In the genomic region with DNA sequence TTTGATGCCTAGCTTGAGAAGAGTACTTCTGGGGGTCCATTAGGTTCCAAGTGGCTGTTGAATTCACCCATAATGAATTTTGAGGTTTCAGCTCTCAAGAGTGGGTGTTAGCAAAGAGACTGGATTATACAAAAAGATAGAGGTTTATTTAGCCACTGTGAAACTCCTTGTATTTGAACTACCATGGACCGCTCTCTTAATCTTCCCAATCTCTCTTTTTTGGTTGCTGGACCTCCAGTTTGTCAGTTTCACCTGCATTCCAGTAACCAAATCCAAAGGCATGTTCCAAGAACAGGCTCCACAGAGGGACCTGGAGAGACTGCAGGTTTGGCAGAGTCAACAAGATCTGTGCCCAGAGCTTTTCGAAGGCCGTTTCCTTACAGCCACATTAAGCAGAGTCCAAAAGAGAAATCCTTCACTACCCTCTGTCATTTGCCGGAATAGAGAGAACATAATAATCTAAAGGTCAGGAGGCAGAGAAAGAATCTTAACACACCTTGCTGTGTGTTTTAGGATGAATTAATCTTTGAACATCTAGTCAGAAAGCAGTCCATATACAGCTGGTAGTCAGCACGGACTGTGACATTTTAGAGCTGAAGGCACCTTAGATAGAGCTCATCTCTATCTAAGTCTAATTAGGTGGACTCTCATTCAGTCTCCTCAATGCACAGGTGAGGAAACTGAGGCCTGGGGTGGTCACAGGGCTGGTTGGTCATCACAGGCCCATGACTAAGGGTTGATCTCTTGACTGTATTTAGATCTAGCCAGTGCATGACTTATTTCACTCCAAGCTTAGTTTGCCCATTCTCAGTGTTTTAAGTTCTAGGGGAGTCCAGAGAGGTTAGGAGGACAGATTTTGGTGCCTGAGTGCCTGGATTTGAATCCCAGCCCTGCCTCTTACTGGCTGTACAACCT, we compare ENCODE assay signal across 8 cellular contexts. TPM values are rescaled to one million over a fixed set of nuclear protein-coding genes. Genes with fewer than 3 reads are reported as not detected.
DNase-seq lines count a peak whose midpoint lies in the region; ATAC-seq and TF ChIP-seq lines count a peak whose summit lies in the region.

No MANE protein-coding gene starts in this region.

- peak overlapping the region; percentile 93 for H3K4me2 ChIP-seq in smooth muscle cell

- H3K9me3 ChIP-seq in HEK293 (ENCODE audit: control insufficient read depth, insufficient read depth, low read depth, low read length) (no peaks in the 10 kb centered on the region), SJCRH30 (replicated peaks) (no peaks in the 10 kb centered on the region), smooth muscle cell (replicated peaks; ENCODE audit: low read depth) (no peaks in the 10 kb centered on the region)

- H3K36me3 ChIP-seq in HEK293 (ENCODE audit: control insufficient read depth in 2 of 2, insufficient read depth in 1 of 2, low read length in 2 of 2) (no peaks in the 10 kb centered on the region), SJCRH30 (peaks cover 4% of the 10 kb centered on the region; the same call in 1 of the 2 replicates), smooth muscle cell (ENCODE audit: low read depth) (no peaks in the 10 kb centered on the region)

- 97% methylated on average over 5 of the region's 5 CpGs for WGBS in smooth muscle cell (ENCODE audit: low lambda C conversion rate)

- H3K4me3 ChIP-seq in HEK293 (ENCODE audit: low read depth, low read length) = peak overlapping the region; percentile 90
- H3K4me3 ChIP-seq in SJCRH30 = peak overlapping the region; percentile 82
- peak overlapping the region; percentile 84 for H3K4me3 ChIP-seq in fibroblast of mammary gland (ENCODE audit: control insufficient read depth, low read depth, low read length)
- peak overlapping the region; percentile 89 for H3K4me3 ChIP-seq in smooth muscle cell

- H3K27ac ChIP-seq in HEK293 (ENCODE audit: extremely low read depth, low read depth, low read length) = no peak overlapping the region
- H3K27ac ChIP-seq in SJCRH30 = no peak overlapping the region
- H3K27ac ChIP-seq in smooth muscle cell (ENCODE audit: low read depth) = no peak overlapping the region

- no peak overlapping the region for H2AFZ ChIP-seq in smooth muscle cell (ENCODE audit: low read depth)

- TF ChIP-seq CTCF in HEK293 (tag by site-specific recombination; IDR thresholded peaks at IDR 0.05) = no peak
- TF ChIP-seq CTCF in fibroblast of mammary gland (conservative IDR thresholded peaks at IDR 0.05; ENCODE audit: control insufficient read depth, insufficient read depth, low read depth, low read length) = no peak
- TF ChIP-seq CTCF in smooth muscle cell (IDR thresholded peaks at IDR 0.05; ENCODE audit: borderline replicate concordance, insufficient read depth, poor library complexity, severe bottlenecking) = no peak

- no peak for ATAC-seq in GM21737 (IDR thresholded peaks at IDR 0.05; ENCODE audit: unreplicated experiment)

- H3K4me1 ChIP-seq in HEK293 (ENCODE audit: control insufficient read depth, insufficient read depth, low read length) (peaks cover 28% of the 10 kb centered on the region), SJCRH30 (peaks cover 22% of the 10 kb centered on the region), smooth muscle cell (ENCODE audit: low read depth) (peaks cover 12% of the 10 kb centered on the region)

- H3F3A ChIP-seq in smooth muscle cell (ENCODE audit: low read depth) = peaks cover 13% of the 10 kb centered on the region

- no peaks in the 10 kb centered on the region for H4K20me1 ChIP-seq in smooth muscle cell (ENCODE audit: low read depth)

- H3K27me3 ChIP-seq in SJCRH30 (no peaks in the 10 kb centered on the region), smooth muscle cell (ENCODE audit: low read depth) (no peaks in the 10 kb centered on the region)

- POLR2A ChIA-PET in HEK293 (lab: Yijun Ruan, JAX) = interaction anchor here (1.0 to 2.4 kb wide), 4 partner anchors 9 to 29 kb away, joined by 3 to 8 read pairs (median 4); no protein-coding TSS in a partner anchor

- intact Hi-C loops in head of caudate nucleus (cut with DNase I) = loop anchor here (10.0 kb wide), 1 partner anchor 45 kb away; no protein-coding TSS in a partner anchor

- CTCF ChIA-PET in HEK293 (lab: Yijun Ruan, JAX) = interaction anchor here (0.6 to 7.1 kb wide), 12 partner anchors 8 to 341 kb away, joined by 3 to 55 read pairs (median 4); no protein-coding TSS in a partner anchor

- DNase-seq in SJCRH30 = no peak
- no peak for DNase-seq in fibroblast of mammary gland (ENCODE audit: low read depth)
- no peak for DNase-seq in smooth muscle cell (lab: John Stamatoyannopoulos, UW; ENCODE audit: unreplicated experiment)
- DNase-seq in HK-2 (ENCODE audit: unreplicated experiment) = no peak
- no peak for DNase-seq in retina
- no peak for DNase-seq in head of caudate nucleus

- H3K9ac ChIP-seq in smooth muscle cell (ENCODE audit: low read depth) = no peak overlapping the region

- H3K79me2 ChIP-seq in smooth muscle cell (ENCODE audit: low read depth) = peaks cover 30% of the 10 kb centered on the region

TF ChIP-seq in HEK293, 187 proteins besides CTCF, POLR2A, EP300 and RAD21:
- TF ChIP-seq ZNF707 (tag by site-specific recombination; IDR thresholded peaks at IDR 0.05) = no peak
- TF ChIP-seq ZNF433 (tag by site-specific recombination; IDR thresholded peaks at IDR 0.05; ENCODE audit: low read depth) = no peak
- TF ChIP-seq ZBTB48 (tag by site-specific recombination; IDR thresholded peaks at IDR 0.05) = no peak
- no peak for TF ChIP-seq ZEB2 (tag by site-specific recombination; IDR thresholded peaks at IDR 0.05)
- TF ChIP-seq, protein P1, sequence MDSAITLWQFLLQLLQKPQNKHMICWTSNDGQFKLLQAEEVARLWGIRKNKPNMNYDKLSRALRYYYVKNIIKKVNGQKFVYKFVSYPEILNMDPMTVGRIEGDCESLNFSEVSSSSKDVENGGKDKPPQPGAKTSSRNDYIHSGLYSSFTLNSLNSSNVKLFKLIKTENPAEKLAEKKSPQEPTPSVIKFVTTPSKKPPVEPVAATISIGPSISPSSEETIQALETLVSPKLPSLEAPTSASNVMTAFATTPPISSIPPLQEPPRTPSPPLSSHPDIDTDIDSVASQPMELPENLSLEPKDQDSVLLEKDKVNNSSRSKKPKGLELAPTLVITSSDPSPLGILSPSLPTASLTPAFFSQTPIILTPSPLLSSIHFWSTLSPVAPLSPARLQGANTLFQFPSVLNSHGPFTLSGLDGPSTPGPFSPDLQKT (IDR thresholded peaks at IDR 0.05; ENCODE audit: borderline replicate concordance, low read depth, low read length) = no peak
- TF ChIP-seq ZNF558 (tag by site-specific recombination; IDR thresholded peaks at IDR 0.05) = no peak
- TF ChIP-seq, protein P2, sequence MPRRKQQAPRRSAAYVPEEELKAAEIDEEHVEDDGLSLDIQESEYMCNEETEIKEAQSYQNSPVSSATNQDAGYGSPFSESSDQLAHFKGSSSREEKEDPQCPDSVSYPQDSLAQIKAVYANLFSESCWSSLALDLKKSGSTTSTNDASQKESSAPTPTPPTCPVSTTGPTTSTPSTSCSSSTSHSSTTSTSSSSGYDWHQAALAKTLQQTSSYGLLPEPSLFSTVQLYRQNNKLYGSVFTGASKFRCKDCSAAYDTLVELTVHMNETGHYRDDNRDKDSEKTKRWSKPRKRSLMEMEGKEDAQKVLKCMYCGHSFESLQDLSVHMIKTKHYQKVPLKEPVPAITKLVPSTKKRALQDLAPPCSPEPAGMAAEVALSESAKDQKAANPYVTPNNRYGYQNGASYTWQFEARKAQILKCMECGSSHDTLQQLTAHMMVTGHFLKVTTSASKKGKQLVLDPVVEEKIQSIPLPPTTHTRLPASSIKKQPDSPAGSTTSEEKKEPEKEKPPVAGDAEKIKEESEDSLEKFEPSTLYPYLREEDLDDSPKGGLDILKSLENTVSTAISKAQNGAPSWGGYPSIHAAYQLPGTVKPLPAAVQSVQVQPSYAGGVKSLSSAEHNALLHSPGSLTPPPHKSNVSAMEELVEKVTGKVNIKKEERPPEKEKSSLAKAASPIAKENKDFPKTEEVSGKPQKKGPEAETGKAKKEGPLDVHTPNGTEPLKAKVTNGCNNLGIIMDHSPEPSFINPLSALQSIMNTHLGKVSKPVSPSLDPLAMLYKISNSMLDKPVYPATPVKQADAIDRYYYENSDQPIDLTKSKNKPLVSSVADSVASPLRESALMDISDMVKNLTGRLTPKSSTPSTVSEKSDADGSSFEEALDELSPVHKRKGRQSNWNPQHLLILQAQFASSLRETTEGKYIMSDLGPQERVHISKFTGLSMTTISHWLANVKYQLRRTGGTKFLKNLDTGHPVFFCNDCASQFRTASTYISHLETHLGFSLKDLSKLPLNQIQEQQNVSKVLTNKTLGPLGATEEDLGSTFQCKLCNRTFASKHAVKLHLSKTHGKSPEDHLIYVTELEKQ (tag by site-specific recombination; IDR thresholded peaks at IDR 0.05; ENCODE audit: borderline replicate concordance) = no peak
- TF ChIP-seq ZNF114 (tag by site-specific recombination; IDR thresholded peaks at IDR 0.05) = no peak
- TF ChIP-seq ZNF174 (tag by site-specific recombination; IDR thresholded peaks at IDR 0.05) = no peak
- no peak for TF ChIP-seq TCF7L2 (IDR thresholded peaks at IDR 0.05; ENCODE audit: borderline replicate concordance, low read depth, low read length)

RNA-seq across cellular contexts. Expression of a gene that starts 1.3 kb away (rescaled TPM):
- 25.5 and 27.7 TPM in 2 replicates for total RNA-seq in SJCRH30 (2014; rRNA removed; shearing (Covaris generic))
- 19.0 and 23.9 TPM in 2 replicates for total RNA-seq in smooth muscle cell
- polyA plus RNA-seq in smooth muscle cell = 9.4 and 12.8 TPM in 2 replicates
